ENCODE assay signal across 11 cellular contexts in genomic region chr17:42010898-42011516, GRCh38. TPM values are rescaled to one million over a fixed set of nuclear protein-coding genes. Genes with fewer than 3 reads are reported as not detected.
A peak's percentile ranks its signal among the peaks of the same experiment; 100 is the strongest.
DNase-seq lines count a peak whose midpoint lies in the region; ATAC-seq and TF ChIP-seq lines count a peak whose summit lies in the region.
"Had no signal": no experiment of that assay in that cellular context is flagged by ENCODE, and none has a peak within 500 bp of the region (broad histone marks: within the 10 kb centered on the region; RNA-seq: fewer than 3 reads in every experiment).

No MANE protein-coding gene starts in this region.

- H3K4me3 ChIP-seq in ascending aorta = no peak overlapping the region

- ATAC-seq in activated CD4-positive, alpha-beta T cell treated with anti-CD3 and anti-CD28 coated beads for 36 hours = peak; percentile 23
- ATAC-seq in HG03354 (IDR thresholded peaks at IDR 0.05; ENCODE audit: poor library complexity, severe bottlenecking, unreplicated experiment) (no peak), Right ventricle myocardium superior (ENCODE audit: poor library complexity) (no peak)
- ATAC-seq: effector memory CD8-positive, alpha-beta T cell had no signal

- H3K4me1 ChIP-seq in ascending aorta = peaks cover 4 to 45% of the 10 kb centered on the region in 2 donors

- H3K27ac ChIP-seq in ascending aorta = no peak overlapping the region

- H3K9me3 Mint-ChIP-seq in activated CD4-positive, alpha-beta T cell treated with anti-CD3 and anti-CD28 coated beads for 36 hours (ENCODE audit: low read depth) = no peaks in the 10 kb centered on the region
- H3K9me3 Mint-ChIP-seq in dendritic cell treated with granulocyte-macrophage colony-stimulating factor and Interleukin-4, amounts not matched to agents 40 ng/mL and 50 ng/mL, for 4 days = no peaks in the 10 kb centered on the region
- H3K9me3 Mint-ChIP-seq: effector memory CD8-positive, alpha-beta T cell had no signal

- no peaks in the 10 kb centered on the region for H3K27me3 Mint-ChIP-seq in activated CD4-positive, alpha-beta T cell treated with anti-CD3 and anti-CD28 coated beads for 36 hours
- H3K27me3 Mint-ChIP-seq in dendritic cell treated with granulocyte-macrophage colony-stimulating factor and Interleukin-4, amounts not matched to agents 40 ng/mL and 50 ng/mL, for 4 days = no peaks in the 10 kb centered on the region
- H3K27me3 Mint-ChIP-seq: effector memory CD8-positive, alpha-beta T cell had no signal

- intact Hi-C loops in activated CD4-positive, alpha-beta T cell treated with anti-CD3 and anti-CD28 coated beads for 36 hours (cut with DNase I, micrococcal nuclease) = no loop called here
- intact Hi-C loops in dendritic cell treated with granulocyte-macrophage colony-stimulating factor and Interleukin-4, amounts not matched to agents 40 ng/mL and 50 ng/mL, for 4 days (cut with micrococcal nuclease) = no loop called here
- intact Hi-C loops in ascending aorta (cut with DNase I) = no loop called here
- intact Hi-C loops in Right ventricle myocardium superior (cut with DNase I) = no loop called here

- CTCF ChIA-PET in activated CD4-positive, alpha-beta T cell treated with anti-CD3 and anti-CD28 coated beads for 36 hours (lab: Charles Lee) = interaction anchor here (1.2 kb wide), 1 partner anchor 12 kb away, joined by 3 read pairs; no protein-coding TSS in a partner anchor

- H3K36me3 ChIP-seq in ascending aorta = peaks cover 4% of the 10 kb centered on the region in 2 donors

- H3K36me3 Mint-ChIP-seq in activated CD4-positive, alpha-beta T cell treated with anti-CD3 and anti-CD28 coated beads for 36 hours (ENCODE audit: low read depth) = peaks cover 23% of the 10 kb centered on the region
- H3K36me3 Mint-ChIP-seq in dendritic cell treated with granulocyte-macrophage colony-stimulating factor and Interleukin-4, amounts not matched to agents 40 ng/mL and 50 ng/mL, for 4 days (ENCODE audit: low read depth) = peaks cover 48% of the 10 kb centered on the region

- H3K27ac Mint-ChIP-seq in activated CD4-positive, alpha-beta T cell treated with anti-CD3 and anti-CD28 coated beads for 36 hours = peak overlapping the region; percentile 61
- peak overlapping the region; percentile 90 for H3K27ac Mint-ChIP-seq in dendritic cell treated with granulocyte-macrophage colony-stimulating factor and Interleukin-4, amounts not matched to agents 40 ng/mL and 50 ng/mL, for 4 days

- TF ChIP-seq CTCF in ascending aorta (IDR thresholded peaks at IDR 0.05) = no peak

- POLR2A ChIA-PET in activated CD4-positive, alpha-beta T cell treated with anti-CD3 and anti-CD28 coated beads for 36 hours (lab: Charles Lee) = interaction anchor here (0.6 kb wide), 1 partner anchor 170 kb away, joined by 3 read pairs; no protein-coding TSS in a partner anchor

- no peak overlapping the region for H3K4me3 Mint-ChIP-seq in activated CD4-positive, alpha-beta T cell treated with anti-CD3 and anti-CD28 coated beads for 36 hours
- H3K4me3 Mint-ChIP-seq in dendritic cell treated with granulocyte-macrophage colony-stimulating factor and Interleukin-4, amounts not matched to agents 40 ng/mL and 50 ng/mL, for 4 days = no peak overlapping the region
- H3K4me3 Mint-ChIP-seq: effector memory CD8-positive, alpha-beta T cell had no signal

- no peaks in the 10 kb centered on the region for H3K9me3 ChIP-seq in ascending aorta

- H3K4me1 Mint-ChIP-seq in activated CD4-positive, alpha-beta T cell treated with anti-CD3 and anti-CD28 coated beads for 36 hours = peaks cover 55% of the 10 kb centered on the region
- H3K4me1 Mint-ChIP-seq in dendritic cell treated with granulocyte-macrophage colony-stimulating factor and Interleukin-4, amounts not matched to agents 40 ng/mL and 50 ng/mL, for 4 days (ENCODE audit: low read depth) = peaks cover 67% of the 10 kb centered on the region

- no peaks in the 10 kb centered on the region for H3K27me3 ChIP-seq in ascending aorta

- no peak for DNase-seq in activated CD4-positive, alpha-beta T cell treated with anti-CD3 and anti-CD28 coated beads for 36 hours
- no peak for DNase-seq in activated CD4-positive, alpha-beta T cell treated with anti-CD3 and anti-CD28 coated beads, Interleukin-2, amount 50 U/mL, for 48 hours
- DNase-seq in NAMALWA (ENCODE audit: low spot score) (peak; percentile 35), renal cortical epithelial cell (ENCODE audit: low read depth) (peak; percentile 49), ascending aorta (ENCODE audit: low spot score in 2 of 2) (no peak), Right ventricle myocardium superior (no peak)
- DNase-seq: activated CD4-positive, alpha-beta T cell treated with anti-CD3 and anti-CD28 coated beads for 1 hour; effector memory CD8-positive, alpha-beta T cell; NCI-H2171 treated with DMSO at 0.1 percent for 48 hours had no signal

RNA-seq across cellular contexts. Expression of gene DNAJC7, which starts 6.2 kb away (rescaled TPM):
- 10 to 100 TPM; 86.6 to 94.8 TPM for total RNA-seq in activated CD4-positive, alpha-beta T cell treated with anti-CD3 and anti-CD28 coated beads for 36 hours
- total RNA-seq in renal cortical epithelial cell = 67.6 and 107 TPM in 2 replicates
- total RNA-seq in ascending aorta = 79.7 TPM
- total RNA-seq in Right ventricle myocardium superior = 81.2 TPM

RNA-seq across cellular contexts. Expression of gene NKIRAS2, which starts 8.9 kb away (rescaled TPM):
- total RNA-seq in activated CD4-positive, alpha-beta T cell treated with anti-CD3 and anti-CD28 coated beads for 36 hours = 10 to 100 TPM; 16.3 to 17.2 TPM
- total RNA-seq in renal cortical epithelial cell (33.5 and 41.4 TPM in 2 replicates), ascending aorta (63.6 TPM), Right ventricle myocardium superior (43.8 TPM)

RNA-seq across cellular contexts. Expression of gene C17orf113, which starts 39.4 kb away (rescaled TPM):
- under 1 TPM; 0.19 to 0.32 TPM for total RNA-seq in activated CD4-positive, alpha-beta T cell treated with anti-CD3 and anti-CD28 coated beads for 36 hours
- total RNA-seq in renal cortical epithelial cell (0.35 and 0.70 TPM in 2 replicates), ascending aorta (0.21 TPM), Right ventricle myocardium superior (0.59 TPM)

RNA-seq across cellular contexts. Expression of gene CNP, which starts 44.4 kb away (rescaled TPM):
- 10 to 100 TPM; 55.1 to 77.0 TPM for total RNA-seq in activated CD4-positive, alpha-beta T cell treated with anti-CD3 and anti-CD28 coated beads for 36 hours
- total RNA-seq in renal cortical epithelial cell = 51.4 and 78.5 TPM in 2 replicates
- 72.9 TPM for total RNA-seq in ascending aorta
- 23.0 TPM for total RNA-seq in Right ventricle myocardium superior

Comparison
In these comparisons a context has a peak if more than half of its experiments do, and no peak if none do; other contexts are left out.
1. DNase-seq: peak in NAMALWA (single experiment) and renal cortical epithelial cell (single experiment); none in activated CD4-positive, alpha-beta T cell treated with anti-CD3 and anti-CD28 coated beads for 36 hours (single experiment), activated CD4-positive, alpha-beta T cell treated with anti-CD3 and anti-CD28 coated beads, Interleukin-2, amount 50 U/mL, for 48 hours (0 of 2), ascending aorta (0 of 2) and Right ventricle myocardium superior (single experiment).